Comparison of ENCODE assay signal across 8 cellular contexts in genomic region chr7:116525298-116525912, GRCh38. TPM values are rescaled to one million over a fixed set of nuclear protein-coding genes. Genes with fewer than 3 reads are reported as not detected.
DNase-seq lines count a peak whose midpoint lies in the region; ATAC-seq, FAIRE-seq and TF ChIP-seq lines count a peak whose summit lies in the region.

No MANE protein-coding gene starts in this region.

- H3K27me3 ChIP-seq in lung (ENCODE audit: control insufficient read depth, insufficient read depth): no peaks in the 10 kb centered on the region

- H3K4me1 ChIP-seq in lung (ENCODE audit: control insufficient read depth in 2 of 2, insufficient read depth in 2 of 2, low read length in 2 of 2): peaks cover 6 to 9% of the 10 kb centered on the region in 2 donors

- TF ChIP-seq POLR2A in GM12892 (IDR thresholded peaks at IDR 0.05; ENCODE audit: low read depth, low read length): no peak

- peak; percentile 56 for FAIRE-seq in GM12892 (lab: Jason Lieb, UNC)

- H3K27ac ChIP-seq in VCaP (peak overlapping the region; percentile 26; the same call in 1 of the 2 replicates), lung (ENCODE audit: low read depth in 1 of 2, low read length in 1 of 2) (peak overlapping the region; percentile 92 to 99), temporal lobe (ENCODE audit: low read depth, low read length) (peak overlapping the region; percentile 42)

- DNase-seq in GM12892 (ENCODE audit: insufficient read length) (peak; percentile 44), dermis blood vessel endothelial cell (peak; percentile 37), lung (ENCODE audit: low spot score) (peak; percentile 81), SHP77 (lab: John Stamatoyannopoulos, UW) (no peak), NCI-H226 (no peak)

- peaks cover 0 to under 1% of the 10 kb centered on the region in 2 donors for H3K36me3 ChIP-seq in lung (ENCODE audit: control insufficient read depth in 2 of 2, insufficient read depth in 2 of 2, low read length in 2 of 2)

- H3K4me3 ChIP-seq in lung: peak overlapping the region; percentile 68

- WGBS in lung, 2 donors: 0 to 1% methylated on average over 36 of the region's 36 CpGs

- ATAC-seq in HG03103 (IDR thresholded peaks at IDR 0.05; ENCODE audit: low read depth, unreplicated experiment): peak; percentile 31
- ATAC-seq in lung (ENCODE audit: insufficient read depth, low FRiP score): peak; percentile 38

- H3K9me3 ChIP-seq in lung (ENCODE audit: control insufficient read depth in 2 of 2, insufficient read depth in 1 of 2, low read length in 1 of 2): no peaks in the 10 kb centered on the region

- TF ChIP-seq CTCF in VCaP (conservative IDR thresholded peaks at IDR 0.05): no peak
- TF ChIP-seq CTCF in lung (IDR thresholded peaks at IDR 0.05; ENCODE audit: control extremely low read depth, extremely low read depth): no peak

RNA-seq across cellular contexts. Expression of gene CAV1, which starts 0.6 kb away (rescaled TPM):
- polyA plus RNA-seq in GM12892 (2012; ENCODE audit: missing spikeins): 7.1 TPM
- total RNA-seq in dermis blood vessel endothelial cell: 1,771 and 3,866 TPM in 2 replicates
- 100 to 1,000 TPM; 460 to 616 TPM for total RNA-seq in lung
- 100 to 1,000 TPM; 121 to 187 TPM for polyA plus RNA-seq in lung
- 16.7 TPM for total RNA-seq in temporal lobe

RNA-seq across cellular contexts. Expression of gene CAV2, which starts 25.9 kb away (rescaled TPM):
- 5.5 TPM for polyA plus RNA-seq in GM12892 (2012; ENCODE audit: missing spikeins)
- 247 and 291 TPM in 2 replicates for total RNA-seq in dermis blood vessel endothelial cell
- total RNA-seq in lung: 100 to 1,000 TPM; 143 to 214 TPM
- 10 to 100 TPM; 57.9 to 68.5 TPM for polyA plus RNA-seq in lung
- 19.2 TPM for total RNA-seq in temporal lobe

Comparison
In these comparisons a context has a peak if more than half of its experiments do, and no peak if none do; other contexts are left out.
1. DNase-seq: peak in GM12892 (single experiment), dermis blood vessel endothelial cell (single experiment) and lung (single experiment); none in SHP77 (0 of 2) and NCI-H226 (single experiment).
2. H3K27ac ChIP-seq: peak in every context shown above with its lines; median percentile 96 in lung; 42 in temporal lobe; 26 in VCaP.
3. RNA of gene CAV1, which starts 0.6 kb away (total RNA-seq): 1,771 to 3,866 TPM in dermis blood vessel endothelial cell and 460 to 616 TPM in lung; 16.7 TPM in temporal lobe (single experiment); every median in the first group is over 10 times any median in the second.